Comparison of ENCODE assay signal across 8 cellular contexts in the genomic region with DNA sequence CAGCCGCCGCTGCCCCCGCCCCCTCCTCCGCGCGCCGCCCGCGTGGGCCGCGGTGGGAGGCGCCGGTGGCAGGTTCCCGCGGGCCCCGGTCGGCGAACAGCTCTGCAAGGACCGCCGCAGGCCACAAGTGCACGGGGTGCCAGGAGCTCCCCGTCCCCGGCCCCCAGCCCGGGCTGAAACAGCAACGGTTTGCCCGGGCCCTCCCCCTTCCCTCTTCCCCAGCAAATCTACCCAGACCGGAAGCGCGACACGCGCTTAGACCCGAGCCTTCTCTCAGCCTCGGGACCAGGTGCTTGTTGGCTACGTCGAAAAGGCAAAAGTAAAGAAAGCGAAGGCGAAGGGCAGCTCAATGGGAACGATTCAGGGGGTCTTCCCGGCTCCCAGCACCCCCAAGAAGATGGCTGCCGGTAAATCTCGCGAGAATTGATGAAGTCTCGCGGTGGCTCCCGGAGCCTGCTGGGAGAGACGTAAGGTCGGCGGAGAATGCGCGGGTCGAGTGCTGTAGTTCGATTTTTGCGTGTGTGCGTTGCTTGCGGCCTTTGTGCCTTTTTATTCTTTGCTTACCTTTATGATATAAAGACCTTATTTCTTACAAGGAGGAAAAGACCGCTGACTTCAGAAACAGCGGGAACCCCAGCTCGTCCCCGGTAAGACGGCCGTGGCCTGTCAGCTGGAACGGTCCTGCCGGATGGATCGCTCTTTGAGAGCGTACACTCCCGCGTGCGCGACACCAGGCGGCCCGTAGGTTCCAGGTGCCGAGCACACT. TPM values are rescaled to one million over a fixed set of nuclear protein-coding genes. Genes with fewer than 3 reads are reported as not detected.
DNase-seq lines count a peak whose midpoint lies in the region; ATAC-seq, FAIRE-seq and TF ChIP-seq lines count a peak whose summit lies in the region.

A gene with protein sequence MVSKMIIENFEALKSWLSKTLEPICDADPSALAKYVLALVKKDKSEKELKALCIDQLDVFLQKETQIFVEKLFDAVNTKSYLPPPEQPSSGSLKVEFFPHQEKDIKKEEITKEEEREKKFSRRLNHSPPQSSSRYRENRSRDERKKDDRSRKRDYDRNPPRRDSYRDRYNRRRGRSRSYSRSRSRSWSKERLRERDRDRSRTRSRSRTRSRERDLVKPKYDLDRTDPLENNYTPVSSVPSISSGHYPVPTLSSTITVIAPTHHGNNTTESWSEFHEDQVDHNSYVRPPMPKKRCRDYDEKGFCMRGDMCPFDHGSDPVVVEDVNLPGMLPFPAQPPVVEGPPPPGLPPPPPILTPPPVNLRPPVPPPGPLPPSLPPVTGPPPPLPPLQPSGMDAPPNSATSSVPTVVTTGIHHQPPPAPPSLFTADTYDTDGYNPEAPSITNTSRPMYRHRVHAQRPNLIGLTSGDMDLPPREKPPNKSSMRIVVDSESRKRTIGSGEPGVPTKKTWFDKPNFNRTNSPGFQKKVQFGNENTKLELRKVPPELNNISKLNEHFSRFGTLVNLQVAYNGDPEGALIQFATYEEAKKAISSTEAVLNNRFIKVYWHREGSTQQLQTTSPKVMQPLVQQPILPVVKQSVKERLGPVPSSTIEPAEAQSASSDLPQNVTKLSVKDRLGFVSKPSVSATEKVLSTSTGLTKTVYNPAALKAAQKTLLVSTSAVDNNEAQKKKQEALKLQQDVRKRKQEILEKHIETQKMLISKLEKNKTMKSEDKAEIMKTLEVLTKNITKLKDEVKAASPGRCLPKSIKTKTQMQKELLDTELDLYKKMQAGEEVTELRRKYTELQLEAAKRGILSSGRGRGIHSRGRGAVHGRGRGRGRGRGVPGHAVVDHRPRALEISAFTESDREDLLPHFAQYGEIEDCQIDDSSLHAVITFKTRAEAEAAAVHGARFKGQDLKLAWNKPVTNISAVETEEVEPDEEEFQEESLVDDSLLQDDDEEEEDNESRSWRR (minus strand): TSS at position 425 of the 766 bp plus-strand sequence. CDS start 481 bp downstream, outside the sequence.

- TF ChIP-seq POLR2A in GM12892 (IDR thresholded peaks at IDR 0.05; ENCODE audit: low read depth, low read length) = peak; percentile 96
- peak; percentile 24 for TF ChIP-seq POLR2A in prostate gland (IDR thresholded peaks at IDR 0.05)

- H3K27ac ChIP-seq in left ventricle myocardium inferior (replicated peaks) (peak within 1 kb of the TSS; percentile 96), prostate gland (peak within 1 kb of the TSS; percentile 94 to 96), urinary bladder (ENCODE audit: low read depth) (peak within 1 kb of the TSS; percentile 94)

- peak; percentile 87 for FAIRE-seq in GM12892 (lab: Jason Lieb, UNC)

- ATAC-seq in HG02852 (IDR thresholded peaks at IDR 0.05; ENCODE audit: unreplicated experiment) = peak; percentile 77

- WGBS in prostate gland = under 1% methylated on average over 65 of the region's 72 CpGs
- WGBS in urinary bladder = under 1% methylated on average over 72 of the region's 72 CpGs

- intact Hi-C loops in T-helper 1 cell treated with Interleukin-12 subunit alpha and Interleukin-12 subunit beta and Interleukin-4 antibody, amounts not matched to agents 30 ng/mL and 1 ng/mL, for 36 hours (cut with micrococcal nuclease) = loop anchor here (1.0 kb wide), 8 partner anchors 13 to 747 kb away; a partner anchor contains a TSS
- intact Hi-C loops in left ventricle myocardium inferior (cut with micrococcal nuclease) = no loop called here
- intact Hi-C loops in prostate gland (cut with DNase I) = no loop called here

- H3K27me3 ChIP-seq in left ventricle myocardium inferior (ENCODE audit: low read depth) (no peaks in the 10 kb centered on the region), prostate gland (replicated peaks; ENCODE audit: insufficient read depth) (no peaks in the 10 kb centered on the region)

- peak within 1 kb of the TSS; percentile 82 for H3K4me3 ChIP-seq in left ventricle myocardium inferior
- peak within 1 kb of the TSS; percentile 76 to 94 for H3K4me3 ChIP-seq in prostate gland
- peak within 1 kb of the TSS; percentile 99 for H3K4me3 ChIP-seq in urinary bladder (ENCODE audit: low read depth, low read length)

- no peaks in the 10 kb centered on the region for H3K36me3 ChIP-seq in left ventricle myocardium inferior
- H3K36me3 ChIP-seq in prostate gland = no peaks in the 10 kb centered on the region
- peaks cover 3% of the 10 kb centered on the region for H3K36me3 ChIP-seq in urinary bladder (ENCODE audit: insufficient read depth)

- H3K4me1 ChIP-seq in left ventricle myocardium inferior = peaks cover 66% of the 10 kb centered on the region
- no peaks in the 10 kb centered on the region for H3K4me1 ChIP-seq in prostate gland (replicated peaks)
- H3K4me1 ChIP-seq in urinary bladder (ENCODE audit: insufficient read depth) = peaks cover 3% of the 10 kb centered on the region

- DNase-seq in GM12892 (ENCODE audit: insufficient read length) (peak; percentile 66), NCI-H146 (lab: John Stamatoyannopoulos, UW) (peak; percentile 95), amniotic epithelial cell (ENCODE audit: low read depth) (peak; percentile 90), left ventricle myocardium inferior (peak; percentile 94), prostate gland (ENCODE audit: low spot score) (peak; percentile 88)

- no peaks in the 10 kb centered on the region for H3K9me3 ChIP-seq in left ventricle myocardium inferior (replicated peaks)
- H3K9me3 ChIP-seq in prostate gland = no peaks in the 10 kb centered on the region

- peak; percentile 32 for TF ChIP-seq CTCF in left ventricle myocardium inferior (IDR thresholded peaks at IDR 0.05; ENCODE audit: borderline replicate concordance)
- peak in 1 of 4 experiments; percentile 33 for TF ChIP-seq CTCF in prostate gland (IDR thresholded peaks at IDR 0.05)

RNA-seq across cellular contexts. Expression of the gene that starts here (rescaled TPM):
- polyA plus RNA-seq in GM12892 (2012; ENCODE audit: missing spikeins) = 34.9 TPM
- total RNA-seq in T-helper 1 cell treated with Interleukin-12 subunit alpha and Interleukin-12 subunit beta and Interleukin-4 antibody, amounts not matched to agents 30 ng/mL and 1 ng/mL, for 36 hours = 72.0 and 75.9 TPM in 2 replicates
- total RNA-seq in left ventricle myocardium inferior (20.6 TPM), prostate gland (10 to 100 TPM; 29.0 to 45.9 TPM), urinary bladder (95.6 TPM)
- polyA plus RNA-seq in urinary bladder = 16.3 TPM

Comparison
In these comparisons a context has a peak if more than half of its experiments do, and no peak if none do; other contexts are left out.
1. Peak in every context shown above with its lines: DNase-seq, ATAC-seq, H3K4me3 ChIP-seq and H3K27ac ChIP-seq.